In the genomic region with DNA sequence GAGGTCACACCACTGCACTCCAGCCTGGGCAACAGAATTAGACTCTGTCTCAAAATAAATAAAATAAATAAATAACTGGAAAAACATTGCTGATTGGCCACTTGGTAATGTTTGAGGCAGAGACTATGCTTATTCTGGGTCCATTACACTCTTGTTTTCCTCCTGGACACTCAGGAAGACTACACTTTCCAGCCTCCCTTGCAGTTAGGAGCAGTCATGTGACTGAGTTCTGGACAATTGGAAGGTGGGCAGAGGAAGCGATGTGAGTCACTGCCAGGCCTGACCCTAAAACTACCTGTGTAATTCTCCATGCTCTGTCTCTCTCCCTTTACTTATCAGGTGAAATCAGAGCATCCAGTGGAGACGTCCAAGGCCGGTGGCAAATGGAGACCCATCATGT, we compare ENCODE assay signal across 11 cellular contexts.
"Had no signal": no experiment of that assay in that cellular context is flagged by ENCODE, and none has a peak within 500 bp of the region (broad histone marks: within the 10 kb centered on the region; RNA-seq: fewer than 3 reads in every experiment).

No MANE protein-coding gene starts in this region.

- ATAC-seq: activated CD4-positive, CD25-positive, alpha-beta regulatory T cell treated with anti-CD3 and anti-CD28 coated beads, Interleukin-2, amount 50 U/mL, for 24 hours; foreskin keratinocyte; left lobe of liver had no signal

- H3K4me3 Mint-ChIP-seq: neural crest cell had no signal

- H3K27ac ChIP-seq: foreskin keratinocyte, testis had no signal

- DNase-seq: activated CD8-positive, alpha-beta memory T cell treated with anti-CD3 and anti-CD28 coated beads for 24 hours; activated effector memory CD4-positive, alpha-beta T cell treated with Interleukin-2 at 50 U/mL for 16 hours; foreskin keratinocyte; head of caudate nucleus; mesendoderm; stimulated activated CD4-positive, alpha-beta T cell treated with anti-CD3 and anti-CD28 coated beads, Interleukin-12 subunit alpha, Interleukin-12 subunit beta, amount 100 ng/mL, for 4 hours; stimulated activated naive CD4-positive, alpha-beta T cell treated with Interleukin-2 at 50 U/mL for 16 hours; testis had no signal
